Comparison of ENCODE assay signal across 1 cellular context in the genomic region with DNA sequence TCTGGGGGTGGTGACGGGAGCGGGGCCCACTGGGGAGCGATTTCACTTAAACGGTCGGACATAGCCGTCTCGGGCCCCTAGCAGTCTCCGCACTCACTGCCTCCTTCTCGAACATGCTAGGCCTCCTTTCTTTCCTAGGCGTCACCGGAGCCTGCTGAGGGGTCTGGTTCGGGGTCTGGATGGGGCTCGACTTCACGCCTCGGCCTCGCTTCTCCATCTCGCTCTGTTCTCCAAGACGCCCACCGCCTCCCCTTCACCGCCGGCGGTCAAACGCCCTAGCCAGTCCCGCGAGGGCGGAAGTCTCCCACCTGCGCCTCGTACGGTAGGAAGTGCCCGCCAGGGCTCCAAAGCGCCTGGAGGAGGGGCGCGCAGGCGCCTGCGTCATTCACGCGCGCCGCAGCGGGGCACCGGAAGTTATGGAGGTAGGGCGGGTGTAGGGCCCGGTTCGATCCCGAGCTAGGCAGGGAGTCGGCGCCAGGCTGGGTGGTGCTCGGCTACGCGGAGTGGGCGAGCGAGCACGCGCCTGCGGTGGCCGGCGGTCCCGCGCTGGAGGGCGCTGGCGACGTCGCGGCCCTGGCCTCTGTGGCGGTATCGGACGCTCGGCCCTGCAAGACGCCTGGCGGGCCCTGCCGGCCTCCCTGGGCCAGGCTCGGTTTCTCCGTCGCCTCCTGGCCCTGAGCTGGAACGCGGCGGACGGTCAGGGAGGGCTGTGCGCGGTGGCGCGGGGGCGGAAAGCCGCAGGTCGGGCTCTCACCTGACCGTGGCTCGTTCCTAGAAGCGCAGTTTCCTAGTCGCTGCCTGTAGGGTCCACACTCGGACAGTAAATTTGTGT.
TF ChIP-seq lines count a peak whose summit lies in the region.

A gene with protein sequence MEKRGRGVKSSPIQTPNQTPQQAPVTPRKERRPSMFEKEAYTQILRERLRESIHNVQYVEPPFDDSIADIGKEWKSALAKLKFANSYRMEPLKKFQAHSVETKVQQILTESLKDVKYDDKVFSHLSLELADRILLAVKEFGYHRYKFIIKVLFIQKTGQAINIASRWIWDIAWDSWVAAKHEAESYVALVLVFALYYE (minus strand): TSS at position 331 of the 832 bp plus-strand sequence. CDS start 114 bp downstream, at position 217.
A gene (plus strand): TSS at position 381 of the 832 bp plus-strand sequence. CDS start 36 bp downstream, at position 417.

TF ChIP-seq in HEK293, 187 proteins besides CTCF, POLR2A, EP300 and RAD21 (continued from another document and continues in another):
- TF ChIP-seq, protein P1, sequence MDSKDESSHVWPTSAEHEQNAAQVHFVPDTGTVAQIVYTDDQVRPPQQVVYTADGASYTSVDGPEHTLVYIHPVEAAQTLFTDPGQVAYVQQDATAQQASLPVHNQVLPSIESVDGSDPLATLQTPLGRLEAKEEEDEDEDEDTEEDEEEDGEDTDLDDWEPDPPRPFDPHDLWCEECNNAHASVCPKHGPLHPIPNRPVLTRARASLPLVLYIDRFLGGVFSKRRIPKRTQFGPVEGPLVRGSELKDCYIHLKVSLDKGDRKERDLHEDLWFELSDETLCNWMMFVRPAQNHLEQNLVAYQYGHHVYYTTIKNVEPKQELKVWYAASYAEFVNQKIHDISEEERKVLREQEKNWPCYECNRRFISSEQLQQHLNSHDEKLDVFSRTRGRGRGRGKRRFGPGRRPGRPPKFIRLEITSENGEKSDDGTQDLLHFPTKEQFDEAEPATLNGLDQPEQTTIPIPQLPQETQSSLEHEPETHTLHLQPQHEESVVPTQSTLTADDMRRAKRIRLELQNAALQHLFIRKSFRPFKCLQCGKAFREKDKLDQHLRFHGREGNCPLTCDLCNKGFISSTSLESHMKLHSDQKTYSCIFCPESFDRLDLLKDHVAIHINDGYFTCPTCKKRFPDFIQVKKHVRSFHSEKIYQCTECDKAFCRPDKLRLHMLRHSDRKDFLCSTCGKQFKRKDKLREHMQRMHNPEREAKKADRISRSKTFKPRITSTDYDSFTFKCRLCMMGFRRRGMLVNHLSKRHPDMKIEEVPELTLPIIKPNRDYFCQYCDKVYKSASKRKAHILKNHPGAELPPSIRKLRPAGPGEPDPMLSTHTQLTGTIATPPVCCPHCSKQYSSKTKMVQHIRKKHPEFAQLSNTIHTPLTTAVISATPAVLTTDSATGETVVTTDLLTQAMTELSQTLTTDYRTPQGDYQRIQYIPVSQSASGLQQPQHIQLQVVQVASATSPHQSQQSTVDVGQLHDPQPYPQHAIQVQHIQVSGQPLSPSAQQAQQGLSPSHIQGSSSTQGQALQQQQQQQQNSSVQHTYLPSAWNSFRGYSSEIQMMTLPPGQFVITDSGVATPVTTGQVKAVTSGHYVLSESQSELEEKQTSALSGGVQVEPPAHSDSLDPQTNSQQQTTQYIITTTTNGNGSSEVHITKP (tag by site-specific recombination; IDR thresholded peaks at IDR 0.05), result peak; percentile 49
- peak; percentile 71 for TF ChIP-seq KLF1 (tag by site-specific recombination; IDR thresholded peaks at IDR 0.05)
- TF ChIP-seq, protein P2, sequence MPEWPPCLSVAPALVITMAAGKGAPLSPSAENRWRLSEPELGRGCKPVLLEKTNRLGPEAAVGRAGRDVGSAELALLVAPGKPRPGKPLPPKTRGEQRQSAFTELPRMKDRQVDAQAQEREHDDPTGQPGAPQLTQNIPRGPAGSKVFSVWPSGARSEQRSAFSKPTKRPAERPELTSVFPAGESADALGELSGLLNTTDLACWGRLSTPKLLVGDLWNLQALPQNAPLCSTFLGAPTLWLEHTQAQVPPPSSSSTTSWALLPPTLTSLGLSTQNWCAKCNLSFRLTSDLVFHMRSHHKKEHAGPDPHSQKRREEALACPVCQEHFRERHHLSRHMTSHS (tag by site-specific recombination; IDR thresholded peaks at IDR 0.05), result no peak
- no peak for TF ChIP-seq OSR2 (tag by site-specific recombination; IDR thresholded peaks at IDR 0.05)
- TF ChIP-seq, protein P3, sequence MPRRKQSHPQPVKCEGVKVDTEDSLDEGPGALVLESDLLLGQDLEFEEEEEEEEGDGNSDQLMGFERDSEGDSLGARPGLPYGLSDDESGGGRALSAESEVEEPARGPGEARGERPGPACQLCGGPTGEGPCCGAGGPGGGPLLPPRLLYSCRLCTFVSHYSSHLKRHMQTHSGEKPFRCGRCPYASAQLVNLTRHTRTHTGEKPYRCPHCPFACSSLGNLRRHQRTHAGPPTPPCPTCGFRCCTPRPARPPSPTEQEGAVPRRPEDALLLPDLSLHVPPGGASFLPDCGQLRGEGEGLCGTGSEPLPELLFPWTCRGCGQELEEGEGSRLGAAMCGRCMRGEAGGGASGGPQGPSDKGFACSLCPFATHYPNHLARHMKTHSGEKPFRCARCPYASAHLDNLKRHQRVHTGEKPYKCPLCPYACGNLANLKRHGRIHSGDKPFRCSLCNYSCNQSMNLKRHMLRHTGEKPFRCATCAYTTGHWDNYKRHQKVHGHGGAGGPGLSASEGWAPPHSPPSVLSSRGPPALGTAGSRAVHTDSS (tag by site-specific recombination; IDR thresholded peaks at IDR 0.05), result peak; percentile 32; the same call in 1 of the 2 replicates
- no peak for TF ChIP-seq ZNF274 (IDR thresholded peaks at IDR 0.05; ENCODE audit: low read length)
- no peak for TF ChIP-seq ZNF274 (tag by site-specific recombination; IDR thresholded peaks at IDR 0.05; ENCODE audit: borderline replicate concordance)
- TF ChIP-seq ZFP69B (tag by site-specific recombination; IDR thresholded peaks at IDR 0.05), result peak; percentile 95
- 0 out of 2 replicates have a peak, but pooled peaks have one; percentile 19 for TF ChIP-seq ZNF610 (tag by site-specific recombination; IDR thresholded peaks at IDR 0.05; ENCODE audit: borderline replicate concordance)
- TF ChIP-seq ZFHX2 (tag by site-specific recombination; conservative IDR thresholded peaks at IDR 0.05), result peak; percentile 95
- TF ChIP-seq ZNF701 (tag by site-specific recombination; IDR thresholded peaks at IDR 0.05), result no peak
- TF ChIP-seq, protein P4, sequence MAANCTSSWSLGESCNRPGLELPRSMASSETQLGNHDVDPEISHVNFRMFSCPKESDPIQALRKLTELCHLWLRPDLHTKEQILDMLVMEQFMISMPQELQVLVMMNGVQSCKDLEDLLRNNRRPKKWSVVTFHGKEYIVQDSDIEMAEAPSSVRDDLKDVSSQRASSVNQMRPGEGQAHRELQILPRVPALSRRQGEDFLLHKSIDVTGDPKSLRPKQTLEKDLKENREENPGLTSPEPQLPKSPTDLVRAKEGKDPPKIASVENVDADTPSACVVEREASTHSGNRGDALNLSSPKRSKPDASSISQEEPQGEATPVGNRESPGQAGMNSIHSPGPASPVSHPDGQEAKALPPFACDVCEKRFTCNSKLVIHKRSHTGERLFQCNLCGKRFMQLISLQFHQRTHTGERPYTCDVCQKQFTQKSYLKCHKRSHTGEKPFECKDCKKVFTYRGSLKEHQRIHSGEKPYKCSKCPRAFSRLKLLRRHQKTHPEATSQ (tag by site-specific recombination; IDR thresholded peaks at IDR 0.05), result 0 out of 2 replicates have a peak, but pooled peaks have one; percentile 7
- TF ChIP-seq, protein P5, sequence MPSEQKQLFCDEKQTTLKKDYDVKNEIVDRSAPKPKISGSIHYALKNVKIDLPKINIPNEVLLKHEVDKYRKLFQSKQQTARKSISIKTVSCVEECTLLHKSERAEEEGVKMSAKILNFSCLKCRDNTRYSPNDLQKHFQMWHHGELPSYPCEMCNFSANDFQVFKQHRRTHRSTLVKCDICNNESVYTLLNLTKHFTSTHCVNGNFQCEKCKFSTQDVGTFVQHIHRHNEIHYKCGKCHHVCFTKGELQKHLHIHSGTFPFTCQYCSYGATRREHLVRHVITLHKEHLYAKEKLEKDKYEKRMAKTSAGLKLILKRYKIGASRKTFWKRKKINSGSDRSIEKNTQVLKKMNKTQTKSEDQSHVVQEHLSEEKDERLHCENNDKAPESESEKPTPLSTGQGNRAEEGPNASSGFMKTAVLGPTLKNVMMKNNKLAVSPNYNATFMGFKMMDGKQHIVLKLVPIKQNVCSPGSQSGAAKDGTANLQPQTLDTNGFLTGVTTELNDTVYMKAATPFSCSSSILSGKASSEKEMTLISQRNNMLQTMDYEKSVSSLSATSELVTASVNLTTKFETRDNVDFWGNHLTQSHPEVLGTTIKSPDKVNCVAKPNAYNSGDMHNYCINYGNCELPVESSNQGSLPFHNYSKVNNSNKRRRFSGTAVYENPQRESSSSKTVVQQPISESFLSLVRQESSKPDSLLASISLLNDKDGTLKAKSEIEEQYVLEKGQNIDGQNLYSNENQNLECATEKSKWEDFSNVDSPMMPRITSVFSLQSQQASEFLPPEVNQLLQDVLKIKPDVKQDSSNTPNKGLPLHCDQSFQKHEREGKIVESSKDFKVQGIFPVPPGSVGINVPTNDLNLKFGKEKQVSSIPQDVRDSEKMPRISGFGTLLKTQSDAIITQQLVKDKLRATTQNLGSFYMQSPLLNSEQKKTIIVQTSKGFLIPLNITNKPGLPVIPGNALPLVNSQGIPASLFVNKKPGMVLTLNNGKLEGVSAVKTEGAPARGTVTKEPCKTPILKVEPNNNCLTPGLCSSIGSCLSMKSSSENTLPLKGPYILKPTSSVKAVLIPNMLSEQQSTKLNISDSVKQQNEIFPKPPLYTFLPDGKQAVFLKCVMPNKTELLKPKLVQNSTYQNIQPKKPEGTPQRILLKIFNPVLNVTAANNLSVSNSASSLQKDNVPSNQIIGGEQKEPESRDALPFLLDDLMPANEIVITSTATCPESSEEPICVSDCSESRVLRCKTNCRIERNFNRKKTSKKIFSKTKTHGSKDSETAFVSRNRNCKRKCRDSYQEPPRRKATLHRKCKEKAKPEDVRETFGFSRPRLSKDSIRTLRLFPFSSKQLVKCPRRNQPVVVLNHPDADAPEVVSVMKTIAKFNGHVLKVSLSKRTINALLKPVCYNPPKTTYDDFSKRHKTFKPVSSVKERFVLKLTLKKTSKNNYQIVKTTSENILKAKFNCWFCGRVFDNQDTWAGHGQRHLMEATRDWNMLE (tag by site-specific recombination; conservative IDR thresholded peaks at IDR 0.05; ENCODE audit: low read depth), result peak; percentile 69
- peak; percentile 96 for TF ChIP-seq EGR2 (tag by site-specific recombination; IDR thresholded peaks at IDR 0.05; ENCODE audit: low read depth)
- TF ChIP-seq ZNF600 (tag by site-specific recombination; IDR thresholded peaks at IDR 0.05), result peak; percentile 37; the same call in 1 of the 2 replicates
- peak; percentile 48; the same call in 1 of the 2 replicates for TF ChIP-seq ZNF660 (tag by site-specific recombination; IDR thresholded peaks at IDR 0.05)
- TF ChIP-seq PRDM1 (tag by site-specific recombination; IDR thresholded peaks at IDR 0.05), result no peak
- TF ChIP-seq ZNF785 (tag by site-specific recombination; IDR thresholded peaks at IDR 0.05), result no peak
- no peak; the same call in 1 of the 2 replicates for TF ChIP-seq GLIS1 (tag by site-specific recombination; IDR thresholded peaks at IDR 0.05)
- TF ChIP-seq, protein P6, sequence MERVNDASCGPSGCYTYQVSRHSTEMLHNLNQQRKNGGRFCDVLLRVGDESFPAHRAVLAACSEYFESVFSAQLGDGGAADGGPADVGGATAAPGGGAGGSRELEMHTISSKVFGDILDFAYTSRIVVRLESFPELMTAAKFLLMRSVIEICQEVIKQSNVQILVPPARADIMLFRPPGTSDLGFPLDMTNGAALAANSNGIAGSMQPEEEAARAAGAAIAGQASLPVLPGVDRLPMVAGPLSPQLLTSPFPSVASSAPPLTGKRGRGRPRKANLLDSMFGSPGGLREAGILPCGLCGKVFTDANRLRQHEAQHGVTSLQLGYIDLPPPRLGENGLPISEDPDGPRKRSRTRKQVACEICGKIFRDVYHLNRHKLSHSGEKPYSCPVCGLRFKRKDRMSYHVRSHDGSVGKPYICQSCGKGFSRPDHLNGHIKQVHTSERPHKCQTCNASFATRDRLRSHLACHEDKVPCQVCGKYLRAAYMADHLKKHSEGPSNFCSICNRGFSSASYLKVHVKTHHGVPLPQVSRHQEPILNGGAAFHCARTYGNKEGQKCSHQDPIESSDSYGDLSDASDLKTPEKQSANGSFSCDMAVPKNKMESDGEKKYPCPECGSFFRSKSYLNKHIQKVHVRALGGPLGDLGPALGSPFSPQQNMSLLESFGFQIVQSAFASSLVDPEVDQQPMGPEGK (tag by site-specific recombination; IDR thresholded peaks at IDR 0.05), result peak; percentile 51
- TF ChIP-seq KLF9 (tag by site-specific recombination; IDR thresholded peaks at IDR 0.05; ENCODE audit: low read depth), result peak; percentile 72
- no peak for TF ChIP-seq WT1 (tag by site-specific recombination; IDR thresholded peaks at IDR 0.05)
- no peak for TF ChIP-seq ZNF473 (tag by site-specific recombination; IDR thresholded peaks at IDR 0.05)
- TF ChIP-seq ZNF2 (tag by site-specific recombination; IDR thresholded peaks at IDR 0.05), result no peak
- no peak for TF ChIP-seq ZNF157 (tag by site-specific recombination; IDR thresholded peaks at IDR 0.05)
- TF ChIP-seq MYNN (tag by site-specific recombination; IDR thresholded peaks at IDR 0.05; ENCODE audit: borderline replicate concordance), result 0 out of 2 replicates have a peak, but pooled peaks have one; percentile 22
- TF ChIP-seq, protein P7, sequence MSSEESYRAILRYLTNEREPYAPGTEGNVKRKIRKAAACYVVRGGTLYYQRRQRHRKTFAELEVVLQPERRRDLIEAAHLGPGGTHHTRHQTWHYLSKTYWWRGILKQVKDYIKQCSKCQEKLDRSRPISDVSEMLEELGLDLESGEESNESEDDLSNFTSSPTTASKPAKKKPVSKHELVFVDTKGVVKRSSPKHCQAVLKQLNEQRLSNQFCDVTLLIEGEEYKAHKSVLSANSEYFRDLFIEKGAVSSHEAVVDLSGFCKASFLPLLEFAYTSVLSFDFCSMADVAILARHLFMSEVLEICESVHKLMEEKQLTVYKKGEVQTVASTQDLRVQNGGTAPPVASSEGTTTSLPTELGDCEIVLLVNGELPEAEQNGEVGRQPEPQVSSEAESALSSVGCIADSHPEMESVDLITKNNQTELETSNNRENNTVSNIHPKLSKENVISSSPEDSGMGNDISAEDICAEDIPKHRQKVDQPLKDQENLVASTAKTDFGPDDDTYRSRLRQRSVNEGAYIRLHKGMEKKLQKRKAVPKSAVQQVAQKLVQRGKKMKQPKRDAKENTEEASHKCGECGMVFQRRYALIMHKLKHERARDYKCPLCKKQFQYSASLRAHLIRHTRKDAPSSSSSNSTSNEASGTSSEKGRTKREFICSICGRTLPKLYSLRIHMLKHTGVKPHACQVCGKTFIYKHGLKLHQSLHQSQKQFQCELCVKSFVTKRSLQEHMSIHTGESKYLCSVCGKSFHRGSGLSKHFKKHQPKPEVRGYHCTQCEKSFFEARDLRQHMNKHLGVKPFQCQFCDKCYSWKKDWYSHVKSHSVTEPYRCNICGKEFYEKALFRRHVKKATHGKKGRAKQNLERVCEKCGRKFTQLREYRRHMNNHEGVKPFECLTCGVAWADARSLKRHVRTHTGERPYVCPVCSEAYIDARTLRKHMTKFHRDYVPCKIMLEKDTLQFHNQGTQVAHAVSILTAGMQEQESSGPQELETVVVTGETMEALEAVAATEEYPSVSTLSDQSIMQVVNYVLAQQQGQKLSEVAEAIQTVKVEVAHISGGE (tag by site-specific recombination; conservative IDR thresholded peaks at IDR 0.05; ENCODE audit: low read depth), result peak; percentile 91
- TF ChIP-seq, protein P8, sequence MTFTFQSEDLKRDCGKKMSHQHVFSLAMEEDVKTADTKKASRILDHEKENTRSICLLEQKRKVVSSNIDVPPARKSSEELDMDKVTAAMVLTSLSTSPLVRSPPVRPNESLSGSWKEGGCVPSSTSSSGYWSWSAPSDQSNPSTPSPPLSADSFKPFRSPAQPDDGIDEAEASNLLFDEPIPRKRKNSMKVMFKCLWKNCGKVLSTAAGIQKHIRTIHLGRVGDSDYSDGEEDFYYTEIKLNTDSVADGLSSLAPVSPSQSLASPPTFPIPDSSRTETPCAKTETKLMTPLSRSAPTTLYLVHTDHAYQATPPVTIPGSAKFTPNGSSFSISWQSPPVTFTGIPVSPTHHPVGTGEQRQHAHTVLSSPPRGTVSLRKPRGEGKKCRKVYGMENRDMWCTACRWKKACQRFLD (tag by site-specific recombination; IDR thresholded peaks at IDR 0.05), result no peak
- TF ChIP-seq ZSCAN16 (tag by site-specific recombination; IDR thresholded peaks at IDR 0.05), result no peak
- no peak for TF ChIP-seq ZNF768 (tag by site-specific recombination; IDR thresholded peaks at IDR 0.05)
- TF ChIP-seq SCRT2 (tag by site-specific recombination; IDR thresholded peaks at IDR 0.05), result peak; percentile 9; the same call in 1 of the 2 replicates
